Comparison of ENCODE assay signal across 29 cellular contexts in genomic region chr6:169986171-169986847, GRCh38.
"Had no signal": no experiment of that assay in that cellular context is flagged by ENCODE, and none has a peak within 500 bp of the region (broad histone marks: within the 10 kb centered on the region; RNA-seq: fewer than 3 reads in every experiment).

No MANE protein-coding gene starts in this region.

- ATAC-seq: activated CD8-positive, alpha-beta memory T cell treated with anti-CD3 and anti-CD28 coated beads, Interleukin-2, amount 10 ng/mL, durations not matched to agents 7 days and 5 days; activated CD8-positive, alpha-beta T cell treated with anti-CD3 and anti-CD28 coated beads for 36 hours; activated naive CD8-positive, alpha-beta T cell treated with anti-CD3 and anti-CD28 coated beads, Interleukin-2, amount 50 U/mL, for 24 hours; activated T-cell treated with anti-CD3 and anti-CD28 coated beads, Interleukin-2, amount 50 U/mL, for 72 hours; left ventricle myocardium superior; naive thymus-derived CD4-positive, alpha-beta T cell; stimulated activated effector memory CD8-positive, alpha-beta T cell treated with anti-CD3 and anti-CD28 coated beads, Interleukin-12 subunit alpha, Interleukin-12 subunit beta, amount 100 ng/mL, for 72 hours; stimulated activated naive CD8-positive, alpha-beta T cell treated with anti-CD3 and anti-CD28 coated beads, Interleukin-15, amount 100 ng/mL, for 72 hours; T-cell had no signal

- H3K9me3 ChIP-seq: breast epithelium, esophagus squamous epithelium, thyroid gland, upper lobe of left lung had no signal

- DNase-seq: activated B cell treated with CpG ODN at 0.5 μM for 24 hours; activated CD4-positive, alpha-beta T cell treated with anti-CD3 and anti-CD28 coated beads, Interleukin-2, amount 50 U/mL, for 1 hour; activated CD8-positive, alpha-beta memory T cell treated with anti-CD3 and anti-CD28 coated beads, Interleukin-2, amount 10 ng/mL, durations not matched to agents 7 days and 5 days; activated CD8-positive, alpha-beta T cell treated with anti-CD3 and anti-CD28 coated beads for 36 hours; activated naive CD4-positive, alpha-beta T cell treated with anti-CD3 and anti-CD28 coated beads, Interleukin-2, amount 10 ng/mL, durations not matched to agents 7 days and 5 days; activated naive CD8-positive, alpha-beta T cell treated with anti-CD3 and anti-CD28 coated beads, Interleukin-2, amount 50 U/mL, for 24 hours; activated T-cell treated with anti-CD3 and anti-CD28 coated beads, Interleukin-2, amount 50 U/mL, for 72 hours; amygdala; dermis blood vessel endothelial cell; effector CD4-positive, alpha-beta T cell; esophagus squamous epithelium; foreskin melanocyte; left ventricle myocardium superior; mammary epithelial cell; midbrain; naive thymus-derived CD4-positive, alpha-beta T cell; occipital lobe; right cardiac atrium; stimulated activated CD4-positive, alpha-beta T cell treated with anti-CD3 and anti-CD28 coated beads, Interleukin-12 subunit alpha, Interleukin-12 subunit beta, amount 100 ng/mL, for 4 hours; stimulated activated CD4-positive, alpha-beta T cell treated with anti-CD3 and anti-CD28 coated beads, Interleukin-4, amount 100 ng/mL, for 24 hours; stimulated activated naive CD8-positive, alpha-beta T cell treated with anti-CD3 and anti-CD28 coated beads, Interleukin-15, amount 100 ng/mL, for 72 hours; substantia nigra; T-cell; thyroid gland had no signal

- H3K4me1 ChIP-seq: breast epithelium, esophagus squamous epithelium, parathyroid adenoma had no signal

- H3K27me3 ChIP-seq: breast epithelium, thyroid gland, upper lobe of left lung had no signal

- H3K36me3 ChIP-seq: breast epithelium, esophagus squamous epithelium, thyroid gland, upper lobe of left lung had no signal

- H2AFZ ChIP-seq: parathyroid adenoma had no signal

- H3K4me3 ChIP-seq: breast epithelium, esophagus squamous epithelium, thyroid gland, upper lobe of left lung had no signal

- H3K27ac ChIP-seq: breast epithelium, epithelial cell of prostate, esophagus squamous epithelium, parathyroid adenoma, thyroid gland, upper lobe of left lung had no signal

- H3K9ac ChIP-seq: parathyroid adenoma had no signal
